9 cellular contexts compared by ENCODE assay signal in the genomic region with DNA sequence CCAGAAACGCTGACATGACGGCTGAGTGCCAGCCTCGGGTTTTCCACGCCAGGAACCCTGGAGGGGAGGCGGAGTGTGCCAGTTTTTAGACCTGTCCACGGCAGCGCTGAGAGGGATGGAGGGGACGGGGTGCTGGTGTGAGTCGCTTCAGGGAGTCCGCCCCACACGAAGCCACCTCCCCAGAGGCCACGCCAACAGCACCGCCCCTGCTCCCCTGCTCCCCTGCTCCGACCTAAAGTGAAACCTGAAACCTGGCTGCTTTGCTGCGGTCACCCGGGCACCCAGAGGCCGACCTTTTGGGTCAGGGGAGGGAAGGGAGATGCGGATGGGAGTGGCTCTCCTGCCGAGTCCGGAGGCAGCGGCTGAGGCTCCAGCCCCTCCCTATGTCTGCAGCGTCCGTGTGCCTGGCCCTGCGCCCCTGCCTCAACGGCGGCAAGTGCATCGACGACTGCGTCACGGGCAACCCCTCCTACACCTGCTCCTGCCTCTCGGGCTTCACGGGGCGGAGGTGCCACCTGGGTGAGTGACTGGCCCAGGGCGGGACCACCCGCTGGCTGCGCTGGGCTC. TPM values are rescaled to one million over a fixed set of nuclear protein-coding genes. Genes with fewer than 3 reads are reported as not detected.
DNase-seq lines count a peak whose midpoint lies in the region; ATAC-seq, FAIRE-seq and TF ChIP-seq lines count a peak whose summit lies in the region.
"Had no signal": no experiment of that assay in that cellular context is flagged by ENCODE, and none has a peak within 500 bp of the region (broad histone marks: within the 10 kb centered on the region; RNA-seq: fewer than 3 reads in every experiment).

No MANE protein-coding gene starts in this region.

- peak; percentile 72 for DNase-seq in activated naive CD8-positive, alpha-beta T cell treated with anti-CD3 and anti-CD28 coated beads, Interleukin-2, amount 10 ng/mL, durations not matched to agents 7 days and 5 days
- DNase-seq in kidney (peak; percentile 86), NCI-H2171 treated with DMSO at 0.1 percent for 48 hours (lab: John Stamatoyannopoulos, UW) (no peak), OCI-M2 (lab: John Stamatoyannopoulos, UW; ENCODE audit: unreplicated experiment) (no peak)
- DNase-seq in stimulated activated CD8-positive, alpha-beta memory T cell treated with anti-CD3 and anti-CD28 coated beads, Interleukin-7, amount 100 ng/mL, for 24 hours (ENCODE audit: low read depth): peak; percentile 11

- H3K9ac ChIP-seq in OCI-LY3 (ENCODE audit: low read length) (peak overlapping the region; percentile 37; the same call in 1 of the 2 replicates), kidney (ENCODE audit: low read length in 2 of 2) (no peak overlapping the region)

- H3K9me3 Mint-ChIP-seq in activated naive CD8-positive, alpha-beta T cell treated with anti-CD3 and anti-CD28 coated beads, Interleukin-2, amount 10 ng/mL, durations not matched to agents 7 days and 5 days: no peaks in the 10 kb centered on the region

- H3K27ac ChIP-seq in OCI-LY3 (ENCODE audit: low read length): no peak overlapping the region
- H3K27ac ChIP-seq in kidney (ENCODE audit: low read depth in 2 of 2, low read length in 2 of 2): no peak overlapping the region
- H3K27ac ChIP-seq: HL-60 had no signal

- no peaks in the 10 kb centered on the region for H4K20me1 ChIP-seq in OCI-LY3 (ENCODE audit: insufficient read depth, low read length)

- H3K9me3 ChIP-seq in OCI-LY3 (ENCODE audit: insufficient read depth, low read length) (no peaks in the 10 kb centered on the region), kidney (ENCODE audit: control insufficient read depth in 1 of 2, low read length in 2 of 2) (no peaks in the 10 kb centered on the region)

- peak; percentile 69 for ATAC-seq in HG02588 (IDR thresholded peaks at IDR 0.05; ENCODE audit: unreplicated experiment)
- peak; percentile 85 for ATAC-seq in activated naive CD8-positive, alpha-beta T cell treated with anti-CD3 and anti-CD28 coated beads, Interleukin-2, amount 10 ng/mL, durations not matched to agents 7 days and 5 days (ENCODE audit: low read depth)

- peak overlapping the region; percentile 55 for H3K4me2 ChIP-seq in OCI-LY3 (ENCODE audit: low read length)

- H3K4me1 ChIP-seq in OCI-LY3 (ENCODE audit: low read length) (peaks cover 13% of the 10 kb centered on the region), kidney (ENCODE audit: control insufficient read depth in 1 of 2, insufficient read depth in 1 of 2, low read depth in 1 of 2, low read length in 2 of 2) (peaks cover 3 to 5% of the 10 kb centered on the region in 2 donors)

- intact Hi-C loops in kidney (cut with DNase I): no loop called here

- no peak for FAIRE-seq in kidney (lab: Jason Lieb, UNC)

- H3K36me3 ChIP-seq in OCI-LY3 (replicated peaks; ENCODE audit: low read depth, low read length): no peaks in the 10 kb centered on the region
- H3K36me3 ChIP-seq in kidney (ENCODE audit: control insufficient read depth in 1 of 2, insufficient read depth in 2 of 2, low read length in 2 of 2): no peaks in the 10 kb centered on the region

- H3K79me2 ChIP-seq in OCI-LY3 (ENCODE audit: low read length): no peaks in the 10 kb centered on the region

- H3K27ac Mint-ChIP-seq in activated naive CD8-positive, alpha-beta T cell treated with anti-CD3 and anti-CD28 coated beads, Interleukin-2, amount 10 ng/mL, durations not matched to agents 7 days and 5 days: peak overlapping the region; percentile 42

- peaks cover 2% of the 10 kb centered on the region for H3K27me3 Mint-ChIP-seq in activated naive CD8-positive, alpha-beta T cell treated with anti-CD3 and anti-CD28 coated beads, Interleukin-2, amount 10 ng/mL, durations not matched to agents 7 days and 5 days

- peak overlapping the region; percentile 69 for H3K4me3 Mint-ChIP-seq in activated naive CD8-positive, alpha-beta T cell treated with anti-CD3 and anti-CD28 coated beads, Interleukin-2, amount 10 ng/mL, durations not matched to agents 7 days and 5 days

- peaks cover 10% of the 10 kb centered on the region for H3K4me1 Mint-ChIP-seq in activated naive CD8-positive, alpha-beta T cell treated with anti-CD3 and anti-CD28 coated beads, Interleukin-2, amount 10 ng/mL, durations not matched to agents 7 days and 5 days

- no peaks in the 10 kb centered on the region for H3K27me3 ChIP-seq in OCI-LY3 (ENCODE audit: low read depth, low read length)

- peak overlapping the region; percentile 52 for H3K4me3 ChIP-seq in GM12875 (ENCODE audit: low read depth, low read length)
- H3K4me3 ChIP-seq in OCI-LY3 (ENCODE audit: low read length): peak overlapping the region; percentile 72
- peak overlapping the region; percentile 28 to 51 for H3K4me3 ChIP-seq in kidney (ENCODE audit: low read length in 2 of 2)

- 0 out of 2 replicates have a peak overlapping the region, but pooled peaks have one; percentile 13 for H2AFZ ChIP-seq in OCI-LY3 (ENCODE audit: low read depth, low read length)

- TF ChIP-seq CTCF in GM12875 (IDR thresholded peaks at IDR 0.05; ENCODE audit: borderline replicate concordance, insufficient read depth, low read depth, low read length) (no peak), OCI-LY3 (IDR thresholded peaks at IDR 0.05; ENCODE audit: low read depth, low read length) (no peak), kidney (IDR thresholded peaks at IDR 0.05; ENCODE audit: borderline replicate concordance, extremely low read depth, insufficient read depth) (no peak)

- POLR2A ChIA-PET in activated naive CD8-positive, alpha-beta T cell treated with anti-CD3 and anti-CD28 coated beads, Interleukin-2, amount 10 ng/mL, durations not matched to agents 7 days and 5 days (lab: Charles Lee): no interaction called here

- no peaks in the 10 kb centered on the region for H3K36me3 Mint-ChIP-seq in activated naive CD8-positive, alpha-beta T cell treated with anti-CD3 and anti-CD28 coated beads, Interleukin-2, amount 10 ng/mL, durations not matched to agents 7 days and 5 days

RNA-seq across cellular contexts. Expression of a gene that starts 38.1 kb away (rescaled TPM):
- 10 to 100 TPM; 14.5 to 18.7 TPM for total RNA-seq in activated naive CD8-positive, alpha-beta T cell treated with anti-CD3 and anti-CD28 coated beads, Interleukin-2, amount 10 ng/mL, durations not matched to agents 7 days and 5 days
- 42.1 TPM for total RNA-seq in kidney
- 3.0 TPM for polyA plus RNA-seq in kidney (ENCODE audit: insufficient read depth, low read depth, low replicate concordance)

Comparison
In these comparisons a context has a peak if more than half of its experiments do, and no peak if none do; other contexts are left out.
1. DNase-seq: peak in activated naive CD8-positive, alpha-beta T cell treated with anti-CD3 and anti-CD28 coated beads, Interleukin-2, amount 10 ng/mL, durations not matched to agents 7 days and 5 days (single experiment), kidney (single experiment) and stimulated activated CD8-positive, alpha-beta memory T cell treated with anti-CD3 and anti-CD28 coated beads, Interleukin-7, amount 100 ng/mL, for 24 hours (single experiment); none in NCI-H2171 treated with DMSO at 0.1 percent for 48 hours (single experiment) and OCI-M2 (single experiment).
2. Peak in every context shown above with its lines, with median percentiles within 50 percentile points of each other: H3K4me3 ChIP-seq.